In the genomic region with DNA sequence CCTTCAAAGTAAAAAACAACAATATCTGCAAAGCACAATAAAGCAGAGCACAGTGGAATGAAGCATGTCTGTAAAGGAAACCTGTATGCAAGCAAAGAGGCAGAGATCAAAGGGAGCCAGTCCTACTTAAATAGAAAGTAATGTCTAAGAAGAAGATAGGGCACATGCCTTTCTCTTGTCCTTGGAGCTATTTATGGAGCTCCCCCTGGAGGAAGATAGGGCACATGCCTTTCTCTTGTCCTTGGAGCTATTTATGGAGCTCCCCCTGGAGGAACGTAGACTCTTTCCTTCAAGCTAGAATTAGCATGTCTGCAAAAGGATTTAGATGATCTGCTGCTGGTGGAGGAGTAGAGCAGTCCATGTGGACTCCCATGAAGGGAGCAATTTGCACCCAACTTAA, we compare ENCODE assay signal across 15 cellular contexts.
DNase-seq lines count a peak whose midpoint lies in the region; ATAC-seq and TF ChIP-seq lines count a peak whose summit lies in the region.
"Had no signal": no experiment of that assay in that cellular context is flagged by ENCODE, and none has a peak within 500 bp of the region (broad histone marks: within the 10 kb centered on the region; RNA-seq: fewer than 3 reads in every experiment).

No MANE protein-coding gene starts in this region.

- H3K4me1 ChIP-seq in neural progenitor cell (peaks cover 10% of the 10 kb centered on the region), stomach (no peaks in the 10 kb centered on the region)
- H3K4me1 ChIP-seq: colonic mucosa, upper lobe of left lung had no signal

- no peak for TF ChIP-seq POLR2A in stomach (IDR thresholded peaks at IDR 0.05)

- no peak overlapping the region for H3K4me2 ChIP-seq in neural progenitor cell
- H3K4me2 ChIP-seq: PC-9 had no signal

- no peaks in the 10 kb centered on the region for H3K79me2 ChIP-seq in neural progenitor cell (ENCODE audit: low read depth)

- DNase-seq in amniotic epithelial cell (ENCODE audit: low read depth) = peak; percentile 43
- peak; percentile 43 for DNase-seq in neural progenitor cell (ENCODE audit: low spot score)
- no peak for DNase-seq in activated naive CD4-positive, alpha-beta T cell treated with Interleukin-2 at 50 U/mL for 16 hours
- DNase-seq in activated CD4-positive, alpha-beta T cell treated with anti-CD3 and anti-CD28 coated beads for 4 hours = no peak
- DNase-seq in midbrain (lab: John Stamatoyannopoulos, UW) = no peak
- no peak for DNase-seq in stomach
- DNase-seq: colonic mucosa, EL, NCI-H187 treated with DMSO at 0.1 percent for 48 hours, PC-9, upper lobe of left lung had no signal

- H3K9me3 ChIP-seq in neural progenitor cell (ENCODE audit: low read depth) (no peaks in the 10 kb centered on the region), stomach (peaks cover 0 to 6% (median 0%) of the 10 kb centered on the region in 4 donors)
- H3K9me3 ChIP-seq: colonic mucosa, upper lobe of left lung had no signal

- no peak for TF ChIP-seq EP300 in stomach (IDR thresholded peaks at IDR 0.05)

- peaks cover 1% of the 10 kb centered on the region for H3F3A ChIP-seq in neural progenitor cell (ENCODE audit: low read depth)

- H3K27ac Mint-ChIP-seq in neural progenitor cell = no peak overlapping the region
- H3K27ac Mint-ChIP-seq: activated T-helper 17 cell treated with anti-CD3 and anti-CD28 coated beads, Interleukin-2, amount 50 U/mL, for 72 hours; memory B cell had no signal

- no peaks in the 10 kb centered on the region for H3K27me3 Mint-ChIP-seq in neural progenitor cell (ENCODE audit: insufficient read depth, low read depth)

- intact Hi-C loops in stomach (cut with DNase I; ENCODE audit: low total_unique reads) = no loop called here

- no peak overlapping the region for H3K4me3 Mint-ChIP-seq in neural progenitor cell
- H3K4me3 Mint-ChIP-seq: activated T-helper 17 cell treated with anti-CD3 and anti-CD28 coated beads, Interleukin-2, amount 50 U/mL, for 72 hours; memory B cell had no signal

- H2AFZ ChIP-seq in neural progenitor cell (replicated peaks) = no peak overlapping the region
- H2AFZ ChIP-seq: PC-9 had no signal

- H3K27ac ChIP-seq in neural progenitor cell (no peak overlapping the region), stomach (no peak overlapping the region)
- H3K27ac ChIP-seq: colonic mucosa, PC-9, upper lobe of left lung had no signal

- no peaks in the 10 kb centered on the region for H4K20me1 ChIP-seq in neural progenitor cell (ENCODE audit: low read depth)

- peaks cover 20% of the 10 kb centered on the region for H3K9me3 Mint-ChIP-seq in neural progenitor cell
- H3K9me3 Mint-ChIP-seq: activated T-helper 17 cell treated with anti-CD3 and anti-CD28 coated beads, Interleukin-2, amount 50 U/mL, for 72 hours; memory B cell had no signal

- H3K4me1 Mint-ChIP-seq in neural progenitor cell = no peaks in the 10 kb centered on the region
- H3K4me1 Mint-ChIP-seq: activated T-helper 17 cell treated with anti-CD3 and anti-CD28 coated beads, Interleukin-2, amount 50 U/mL, for 72 hours; memory B cell had no signal

- TF ChIP-seq CTCF in neural progenitor cell (IDR thresholded peaks at IDR 0.05) = peak; percentile 51
- TF ChIP-seq CTCF in stomach (IDR thresholded peaks at IDR 0.05) = no peak

- H3K27me3 ChIP-seq in neural progenitor cell = no peaks in the 10 kb centered on the region
- H3K27me3 ChIP-seq in stomach = no peaks in the 10 kb centered on the region
- H3K27me3 ChIP-seq: colonic mucosa, upper lobe of left lung had no signal

- H3K36me3 ChIP-seq in neural progenitor cell (no peaks in the 10 kb centered on the region), stomach (no peaks in the 10 kb centered on the region)
- H3K36me3 ChIP-seq: colonic mucosa, upper lobe of left lung had no signal

- H3K36me3 Mint-ChIP-seq in neural progenitor cell = no peaks in the 10 kb centered on the region
- H3K36me3 Mint-ChIP-seq: memory B cell had no signal

- ATAC-seq in GM18511 (IDR thresholded peaks at IDR 0.05; ENCODE audit: unreplicated experiment) (peak; percentile 61), HG02759 (IDR thresholded peaks at IDR 0.05; ENCODE audit: unreplicated experiment) (peak; percentile 77)
- ATAC-seq: activated T-helper 17 cell treated with anti-CD3 and anti-CD28 coated beads, Interleukin-2, amount 50 U/mL, for 72 hours had no signal

- 36 to 86% (median 66%) methylated on average over 1 of the region's 1 CpG for WGBS in stomach, 5 donors

- no peak overlapping the region for H3K4me3 ChIP-seq in neural progenitor cell
- H3K4me3 ChIP-seq in stomach = no peak overlapping the region
- H3K4me3 ChIP-seq: colonic mucosa, PC-9, upper lobe of left lung had no signal

- H3K9ac ChIP-seq in neural progenitor cell = no peak overlapping the region

Comparison
In these comparisons a context has a peak if more than half of its experiments do, and no peak if none do; other contexts are left out.
1. DNase-seq: peak in amniotic epithelial cell (single experiment) and neural progenitor cell (single experiment); none in activated naive CD4-positive, alpha-beta T cell treated with Interleukin-2 at 50 U/mL for 16 hours (single experiment), activated CD4-positive, alpha-beta T cell treated with anti-CD3 and anti-CD28 coated beads for 4 hours (0 of 2), midbrain (single experiment) and stomach (single experiment).